In the genomic region with DNA sequence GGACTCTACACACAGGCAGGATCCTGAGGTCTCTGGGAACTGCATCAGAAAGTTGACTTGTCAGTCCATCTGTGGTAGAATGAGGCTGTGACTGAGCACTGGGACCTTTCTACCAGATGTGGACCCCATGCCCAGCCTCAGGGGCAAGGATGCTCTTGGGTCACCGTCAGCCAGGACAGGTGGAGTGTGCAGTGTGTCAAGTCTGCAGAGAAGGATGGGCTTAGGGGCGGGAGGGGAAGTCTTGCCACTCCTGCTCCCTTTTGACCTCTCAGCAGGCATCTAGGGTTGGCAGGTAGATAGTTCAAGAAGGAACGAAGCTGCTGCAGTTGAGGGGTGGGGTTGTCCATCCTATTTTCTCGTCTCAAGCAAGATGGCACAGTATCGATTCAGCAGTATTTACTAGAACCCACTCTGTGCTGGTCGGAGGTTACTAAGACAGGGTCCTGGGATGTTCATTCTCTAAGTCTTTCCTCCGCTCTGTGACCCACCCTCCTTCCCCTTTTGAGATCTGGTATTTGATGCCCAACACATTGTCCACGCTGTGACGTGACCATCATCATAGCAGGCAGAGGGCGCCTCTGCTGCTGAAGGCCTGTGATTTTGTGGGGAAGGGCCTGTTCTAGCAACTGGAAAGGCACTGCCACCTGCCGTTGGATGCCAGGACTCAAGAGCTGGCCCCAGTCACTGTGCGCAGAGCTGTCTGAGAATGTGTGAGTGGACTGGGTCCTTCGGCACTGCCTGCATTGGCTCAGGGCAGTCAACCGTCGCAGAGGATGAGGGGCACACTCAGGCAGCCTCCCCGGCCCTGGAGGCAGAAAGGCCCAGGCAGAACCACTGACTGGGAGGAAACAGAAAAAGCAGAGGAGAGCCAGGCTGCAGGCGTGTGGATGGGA, we compare ENCODE assay signal across 8 cellular contexts. TPM values are rescaled to one million over a fixed set of nuclear protein-coding genes. Genes with fewer than 3 reads are reported as not detected.
A peak's percentile ranks its signal among the peaks of the same experiment; 100 is the strongest.
DNase-seq lines count a peak whose midpoint lies in the region; ATAC-seq and TF ChIP-seq lines count a peak whose summit lies in the region.

No MANE protein-coding gene starts in this region.

- DNase-seq in DMS153 (lab: John Stamatoyannopoulos, UW) = peak; percentile 82
- DNase-seq in LHCN-M2 (ENCODE audit: low read depth) = peak; percentile 65
- peak in 1 of 2 donors; percentile 71 for DNase-seq in ascending aorta (ENCODE audit: low spot score in 2 of 2)
- peak; percentile 75 for DNase-seq in hepatic stellate cell (ENCODE audit: low spot score)
- peak; percentile 70 for DNase-seq in sciatic nerve (ENCODE audit: low spot score)
- DNase-seq in vagina (ENCODE audit: extremely low spot score in 2 of 2) = no peak
- DNase-seq in NCI-H774 (lab: John Stamatoyannopoulos, UW) = no peak

- H3K4me3 ChIP-seq in ascending aorta (no peak overlapping the region), vagina (no peak overlapping the region)

- TF ChIP-seq POLR2A in vagina (IDR thresholded peaks at IDR 0.05) = no peak

- ATAC-seq in sciatic nerve = peak; percentile 66

- no peaks in the 10 kb centered on the region for H3K4me1 ChIP-seq in ascending aorta
- H3K4me1 ChIP-seq in vagina = no peaks in the 10 kb centered on the region

- intact Hi-C loops in ascending aorta (cut with DNase I) (loop anchor here (1.0 to 5.0 kb wide), 2 partner anchors 46 to 77 kb away; no protein-coding TSS in a partner anchor), sciatic nerve (cut with DNase I) (no loop called here), vagina (cut with DNase I) (no loop called here)

- H3K27ac ChIP-seq in ascending aorta (no peak overlapping the region), vagina (no peak overlapping the region)

- no peaks in the 10 kb centered on the region for H3K27me3 ChIP-seq in ascending aorta
- no peaks in the 10 kb centered on the region for H3K27me3 ChIP-seq in vagina

- H3K36me3 ChIP-seq in ascending aorta (peaks cover 45 to 75% of the 10 kb centered on the region in 2 donors), vagina (peaks cover 0 to 54% of the 10 kb centered on the region in 2 donors)

- peak; percentile 40 to 61 (median 43) for TF ChIP-seq CTCF in ascending aorta (IDR thresholded peaks at IDR 0.05)
- peak in 1 of 3 experiments; percentile 24 for TF ChIP-seq CTCF in vagina (IDR thresholded peaks at IDR 0.05)

- H3K9me3 ChIP-seq in ascending aorta (no peaks in the 10 kb centered on the region), vagina (no peaks in the 10 kb centered on the region)

TF ChIP-seq in PFSK-1, 5 proteins besides CTCF, POLR2A, EP300 and RAD21:
- TF ChIP-seq FOXP2 (optimal IDR thresholded peaks at IDR 0.05; ENCODE audit: borderline replicate concordance, extremely low read depth, extremely low read length, insufficient read depth) = peak; percentile 40
- TF ChIP-seq SIN3A (IDR thresholded peaks at IDR 0.05; ENCODE audit: borderline replicate concordance, insufficient read depth, low read length) = no peak
- TF ChIP-seq TAF1 (IDR thresholded peaks at IDR 0.05; ENCODE audit: borderline replicate concordance, insufficient read depth, low read length) = no peak

RNA-seq across cellular contexts. Expression of gene RBCK1, which starts 23.2 kb away (rescaled TPM):
- total RNA-seq in LHCN-M2 (2014; rRNA removed) = 80.2 and 91.0 TPM in 2 replicates
- polyA plus RNA-seq in LHCN-M2 (2012) = 75.5 TPM
- 197 TPM for polyA plus RNA-seq in PFSK-1 (2012; ENCODE audit: insufficient read length, low read depth)
- total RNA-seq in ascending aorta = 123 TPM
- total RNA-seq in sciatic nerve = 72.7 TPM
- total RNA-seq in vagina = 67.0 TPM

RNA-seq across cellular contexts. Expression of gene TBC1D20, which starts 31.1 kb away (rescaled TPM):
- total RNA-seq in LHCN-M2 (2014; rRNA removed) (30.0 and 34.6 TPM in 2 replicates), ascending aorta (32.5 TPM), sciatic nerve (32.5 TPM), vagina (30.9 TPM)
- 26.7 TPM for polyA plus RNA-seq in LHCN-M2 (2012)
- 33.0 TPM for polyA plus RNA-seq in PFSK-1 (2012; ENCODE audit: insufficient read length, low read depth)

RNA-seq across cellular contexts. Expression of gene TRIB3, which starts 50.7 kb away (rescaled TPM):
- total RNA-seq in LHCN-M2 (2014; rRNA removed) (1.3 and 1.6 TPM in 2 replicates), ascending aorta (not detected), sciatic nerve (6.2 TPM), vagina (15.7 TPM)
- polyA plus RNA-seq in LHCN-M2 (2012) = 2.0 TPM
- polyA plus RNA-seq in PFSK-1 (2012; ENCODE audit: insufficient read length, low read depth) = 493 TPM

Comparison
In these comparisons a context has a peak if more than half of its experiments do, and no peak if none do; other contexts are left out.
1. DNase-seq: peak in DMS153 (single experiment), LHCN-M2 (single experiment), hepatic stellate cell (single experiment) and sciatic nerve (single experiment); none in vagina (0 of 2) and NCI-H774 (single experiment).